Comparison of ENCODE assay signal across 8 cellular contexts in the genomic region with DNA sequence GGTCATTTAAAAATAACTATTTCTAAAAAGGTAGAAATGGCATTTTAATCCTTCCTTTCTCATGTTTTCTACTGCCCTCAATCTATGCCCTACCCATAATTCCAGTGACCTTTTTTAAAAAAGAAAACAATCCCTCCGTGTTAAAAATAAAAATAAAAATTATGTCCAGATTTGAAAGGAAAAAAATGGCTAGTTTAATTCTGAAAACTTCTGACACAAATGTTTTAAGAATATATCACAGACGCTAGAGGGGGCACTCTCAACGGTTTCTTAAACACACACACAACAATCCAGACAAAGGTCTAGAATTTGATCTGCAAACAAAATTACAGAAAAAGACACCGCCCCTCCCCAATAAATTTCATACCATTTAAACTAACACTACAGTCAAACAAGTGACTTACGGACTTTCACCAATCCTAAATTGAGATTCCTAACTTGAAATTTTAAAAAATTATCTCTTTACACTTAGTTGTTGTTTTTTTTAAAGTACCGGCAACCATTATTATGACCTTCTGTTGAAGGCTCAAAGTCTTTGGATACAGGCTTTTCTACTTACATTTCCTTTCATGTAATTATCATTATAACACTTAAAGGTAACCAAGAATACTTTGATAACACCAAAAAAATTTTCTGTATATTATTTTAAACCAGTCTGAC. TPM values are rescaled to one million over a fixed set of nuclear protein-coding genes. Genes with fewer than 3 reads are reported as not detected.
DNase-seq lines count a peak whose midpoint lies in the region; ATAC-seq, FAIRE-seq and TF ChIP-seq lines count a peak whose summit lies in the region.

No MANE protein-coding gene starts in this region.

- H3K27me3 Mint-ChIP-seq in MCF 10A (ENCODE audit: insufficient read depth, unreplicated experiment), result no peaks in the 10 kb centered on the region

- no peaks in the 10 kb centered on the region for H3K9me3 Mint-ChIP-seq in MCF 10A (ENCODE audit: unreplicated experiment)

- no TSS peak for BruUV-seq in MCF 10A (replicated peaks; lab: Mats Ljungman, UMichigan)

- ATAC-seq in lower lobe of right lung, result peak in 1 of 2 donors; percentile 70

- intact Hi-C loops in MCF 10A (cut with micrococcal nuclease) (loop anchor here (1.0 to 10.0 kb wide), 7 partner anchors 36 to 1313 kb away; no protein-coding TSS in a partner anchor), lower lobe of right lung (cut with DNase I) (no loop called here), posterior cingulate gyrus (cut with DNase I) (loop anchor here (2.0 kb wide), 1 partner anchor 174 kb away; no protein-coding TSS in a partner anchor)

- H3K4me3 ChIP-seq in AG04449 (ENCODE audit: low read depth, low read length) (no peak overlapping the region), lower lobe of right lung (no peak overlapping the region)

- peak; percentile 8 for TF ChIP-seq CTCF in AG04449 (IDR thresholded peaks at IDR 0.05; ENCODE audit: insufficient read depth, low read length, missing control alignments)
- TF ChIP-seq CTCF in MCF 10A (IDR thresholded peaks at IDR 0.05; ENCODE audit: unreplicated experiment), result peak; percentile 68
- peak; percentile 48 for TF ChIP-seq CTCF in lower lobe of right lung (IDR thresholded peaks at IDR 0.05)

- H3K27ac ChIP-seq in lower lobe of right lung, result peak overlapping the region; percentile 5

- H3K4me1 ChIP-seq in lower lobe of right lung, result peaks cover 38% of the 10 kb centered on the region

- peak; percentile 93 for FAIRE-seq in G401.6 (lab: Jason Lieb, UNC)

- no peaks in the 10 kb centered on the region for H3K27me3 ChIP-seq in lower lobe of right lung (ENCODE audit: low read depth)

- H3K36me3 ChIP-seq in lower lobe of right lung, result peaks cover 8% of the 10 kb centered on the region

- peak overlapping the region; percentile 61 for H3K27ac Mint-ChIP-seq in MCF 10A (ENCODE audit: low read depth, unreplicated experiment)

- DNase-seq in AG04449 (ENCODE audit: low read depth, low spot score) (no peak), NCI-H446 treated with DMSO at 0.1 percent for 48 hours (lab: John Stamatoyannopoulos, UW) (peak; percentile 11), MCF 10A (ENCODE audit: unreplicated experiment) (peak; percentile 68), lower lobe of right lung (no peak), epidermal melanocyte (ENCODE audit: insufficient read length, low spot score) (no peak), posterior cingulate gyrus (no peak)
- DNase-seq in activated CD8-positive, alpha-beta memory T cell treated with anti-CD3 and anti-CD28 coated beads, Interleukin-2, amount 50 U/mL, for 4 hours, result no peak

- peaks cover 22% of the 10 kb centered on the region for H3K36me3 Mint-ChIP-seq in MCF 10A (ENCODE audit: insufficient read depth, unreplicated experiment)

- H3K4me1 Mint-ChIP-seq in MCF 10A (ENCODE audit: insufficient read depth, unreplicated experiment), result peaks cover 21% of the 10 kb centered on the region

- H3K9me3 ChIP-seq in lower lobe of right lung, result no peaks in the 10 kb centered on the region

- POLR2A ChIA-PET in AG04449 (lab: Yijun Ruan, JAX), result no interaction called here
- POLR2A ChIA-PET in MCF 10A (lab: Yijun Ruan, JAX), result interaction anchor here (0.7 to 1.8 kb wide), 3 partner anchors 9 to 128 kb away, joined by 3 to 7 read pairs (median 7); no protein-coding TSS in a partner anchor

- no peak overlapping the region for H3K4me3 Mint-ChIP-seq in MCF 10A (ENCODE audit: unreplicated experiment)

- CTCF ChIA-PET in AG04449 (lab: Yijun Ruan, JAX), result interaction anchor here (0.8 to 4.4 kb wide), 15 partner anchors 8 to 1312 kb away, joined by 3 to 68 read pairs (median 6); no protein-coding TSS in a partner anchor
- CTCF ChIA-PET in MCF 10A (lab: Yijun Ruan, JAX), result interaction anchor here (0.6 to 4.4 kb wide), 32 partner anchors 8 to 1286 kb away, joined by 3 to 101 read pairs (median 4); a partner anchor contains a TSS

RNA-seq across cellular contexts. Expression of a gene that starts 38.2 kb away (rescaled TPM):
- total RNA-seq in MCF 10A (2022), result 170 and 176 TPM in 2 replicates
- 79.2 TPM for total RNA-seq in lower lobe of right lung

Comparison
In these comparisons a context has a peak if more than half of its experiments do, and no peak if none do; other contexts are left out.
1. DNase-seq: peak in NCI-H446 treated with DMSO at 0.1 percent for 48 hours (single experiment) and MCF 10A (single experiment); none in AG04449 (single experiment), lower lobe of right lung (single experiment), epidermal melanocyte (single experiment), posterior cingulate gyrus (0 of 10) and activated CD8-positive, alpha-beta memory T cell treated with anti-CD3 and anti-CD28 coated beads, Interleukin-2, amount 50 U/mL, for 4 hours (single experiment).
2. CTCF ChIP-seq: peak in every context shown above with its lines; median percentile 68 in MCF 10A; 48 in lower lobe of right lung; 8 in AG04449.